In the genomic region with DNA sequence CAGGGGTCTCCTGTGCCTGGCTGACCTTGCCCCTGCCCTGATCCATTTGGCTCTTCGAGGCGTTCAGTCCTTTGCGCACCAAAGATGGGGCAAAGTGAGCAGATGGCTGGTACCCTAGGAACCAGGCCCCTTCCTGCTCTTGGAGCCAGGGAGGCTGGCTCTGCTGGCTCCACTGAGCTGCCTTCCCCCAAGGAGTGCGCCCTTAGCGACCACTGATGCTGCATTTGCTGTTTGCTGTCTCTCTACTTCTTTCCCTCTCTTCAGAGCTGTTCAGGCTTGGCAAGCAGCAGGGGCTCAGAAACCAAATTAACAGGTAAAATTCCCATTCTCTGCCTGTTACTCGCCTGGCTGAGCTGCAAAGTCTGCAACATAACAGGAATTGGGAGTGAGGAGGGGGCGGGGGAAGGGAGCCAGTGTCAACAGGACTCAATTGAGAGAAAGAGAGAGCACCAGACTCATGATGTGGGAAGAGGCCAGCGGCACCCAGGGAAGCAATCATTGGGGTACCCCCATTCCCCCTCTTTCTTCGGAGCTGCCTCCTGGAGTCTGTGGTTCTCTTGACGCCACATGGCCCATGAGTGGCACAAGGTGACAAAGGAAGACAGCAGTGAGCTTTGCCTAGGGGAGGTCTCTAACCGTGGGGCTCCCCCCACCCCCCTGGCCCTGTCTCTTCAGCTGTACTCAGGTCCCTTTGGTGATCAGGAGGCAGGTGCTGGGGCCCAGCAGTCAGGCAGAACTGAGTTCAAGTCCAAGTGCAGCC, we compare ENCODE assay signal across 18 cellular contexts.
"Had no signal": no experiment of that assay in that cellular context is flagged by ENCODE, and none has a peak within 500 bp of the region (broad histone marks: within the 10 kb centered on the region; RNA-seq: fewer than 3 reads in every experiment).

No MANE protein-coding gene starts in this region.

- H3K4me3 ChIP-seq: thoracic aorta, upper lobe of right lung had no signal

- H3K36me3 ChIP-seq: thoracic aorta, upper lobe of right lung had no signal

- H3K4me3 Mint-ChIP-seq: activated naive CD8-positive, alpha-beta T cell treated with anti-CD3 and anti-CD28 coated beads, Interleukin-2, amount 10 ng/mL, durations not matched to agents 7 days and 5 days; activated T-helper 1 cell treated with anti-CD3 and anti-CD28 coated beads, Interleukin-12 subunit alpha, Interleukin-12 subunit beta, Interleukin-2, Interleukin-4 antibody, amounts not matched to agents 30 ng/mL and 10 ng/mL and 1 ng/mL, durations not matched to agents 14 hours and 24 hours and 36 hours; dendritic cell treated with granulocyte-macrophage colony-stimulating factor and Interleukin-4, amounts not matched to agents 40 ng/mL and 50 ng/mL, for 4 days; natural killer cell had no signal

- DNase-seq: activated CD4-positive, alpha-beta T cell treated with anti-CD3 and anti-CD28 coated beads, Interleukin-2, amount 50 U/mL, for 1 hour; activated CD8-positive, alpha-beta memory T cell treated with anti-CD3 and anti-CD28 coated beads for 24 hours; activated naive CD4-positive, alpha-beta T cell; activated naive CD8-positive, alpha-beta T cell treated with anti-CD3 and anti-CD28 coated beads, Interleukin-2, amount 10 ng/mL, durations not matched to agents 7 days and 5 days; effector memory CD4-positive, alpha-beta T cell; foreskin melanocyte; head of caudate nucleus; mammary epithelial cell; natural killer cell; stimulated activated CD4-positive, alpha-beta T cell treated with anti-CD3 and anti-CD28 coated beads, Interleukin-1b, Interleukin-23, amount 100 ng/mL, for 48 hours; T-helper 9 cell; upper lobe of right lung had no signal

- H3K27me3 ChIP-seq: upper lobe of right lung had no signal

- H3K4me1 ChIP-seq: upper lobe of right lung had no signal

- H3K27ac Mint-ChIP-seq: activated naive CD8-positive, alpha-beta T cell treated with anti-CD3 and anti-CD28 coated beads, Interleukin-2, amount 10 ng/mL, durations not matched to agents 7 days and 5 days; activated T-helper 1 cell treated with anti-CD3 and anti-CD28 coated beads, Interleukin-12 subunit alpha, Interleukin-12 subunit beta, Interleukin-2, Interleukin-4 antibody, amounts not matched to agents 30 ng/mL and 10 ng/mL and 1 ng/mL, durations not matched to agents 14 hours and 24 hours and 36 hours; dendritic cell treated with granulocyte-macrophage colony-stimulating factor and Interleukin-4, amounts not matched to agents 40 ng/mL and 50 ng/mL, for 4 days; natural killer cell had no signal

- H3K9me3 ChIP-seq: thoracic aorta, upper lobe of right lung had no signal

- ATAC-seq: activated CD4-positive, CD25-positive, alpha-beta regulatory T cell treated with anti-CD3 and anti-CD28 coated beads, Interleukin-2, amount 50 U/mL, for 24 hours; left lobe of liver; natural killer cell; upper lobe of right lung had no signal

- H3K27ac ChIP-seq: epithelial cell of prostate, thoracic aorta, upper lobe of right lung had no signal

- H3K4me1 Mint-ChIP-seq: activated naive CD8-positive, alpha-beta T cell treated with anti-CD3 and anti-CD28 coated beads, Interleukin-2, amount 10 ng/mL, durations not matched to agents 7 days and 5 days; natural killer cell had no signal
